Comparison of ENCODE assay signal across 13 cellular contexts in genomic region chr1:160548960-160549664, GRCh38. TPM values are rescaled to one million over a fixed set of nuclear protein-coding genes. Genes with fewer than 3 reads are reported as not detected.
DNase-seq lines count a peak whose midpoint lies in the region; ATAC-seq and FAIRE-seq lines count a peak whose summit lies in the region.
"Had no signal": no experiment of that assay in that cellular context is flagged by ENCODE, and none has a peak within 500 bp of the region (broad histone marks: within the 10 kb centered on the region; RNA-seq: fewer than 3 reads in every experiment).

No MANE protein-coding gene starts in this region.

- H2AK5ac ChIP-seq in mesenchymal stem cell (ENCODE audit: low read length, severe bottlenecking): no peak overlapping the region

- peak; percentile 59 for ATAC-seq in GM21717 (IDR thresholded peaks at IDR 0.05; ENCODE audit: unreplicated experiment)
- ATAC-seq in memory B cell (ENCODE audit: low read depth): peak; percentile 91
- ATAC-seq: body of pancreas had no signal

- no peak overlapping the region for H2BK5ac ChIP-seq in mesenchymal stem cell (ENCODE audit: low read depth, low read length, poor library complexity, severe bottlenecking)

- peak overlapping the region; percentile 88 for H3K27ac Mint-ChIP-seq in memory B cell
- H3K27ac Mint-ChIP-seq: mesothelial cell of epicardium had no signal

- H3K79me1 ChIP-seq in mesenchymal stem cell (replicated peaks; ENCODE audit: low read length, poor library complexity, severe bottlenecking): no peaks in the 10 kb centered on the region

- no peaks in the 10 kb centered on the region for H3K27me3 Mint-ChIP-seq in memory B cell

- no peak overlapping the region for H4K8ac ChIP-seq in mesenchymal stem cell (ENCODE audit: low read length)

- no peak overlapping the region for H3K14ac ChIP-seq in mesenchymal stem cell (ENCODE audit: low read length in 2 of 2)

- H2AFZ ChIP-seq in mesenchymal stem cell (ENCODE audit: low read depth, low read length): no peak overlapping the region

- no peaks in the 10 kb centered on the region for H3K9me3 Mint-ChIP-seq in memory B cell
- H3K9me3 Mint-ChIP-seq: mesothelial cell of epicardium had no signal

- no peak overlapping the region for H3K27ac ChIP-seq in mesenchymal stem cell (ENCODE audit: low read length, poor library complexity, severe bottlenecking)
- H3K27ac ChIP-seq: body of pancreas had no signal

- H2BK15ac ChIP-seq in mesenchymal stem cell (ENCODE audit: low read depth, poor library complexity, severe bottlenecking): no peak overlapping the region

- H3K9me3 ChIP-seq in mesenchymal stem cell (ENCODE audit: control insufficient read depth, low read length): no peaks in the 10 kb centered on the region
- H3K9me3 ChIP-seq: body of pancreas had no signal

- H2BK120ac ChIP-seq in mesenchymal stem cell (ENCODE audit: low read depth, low read length): no peak overlapping the region

- peaks cover 66% of the 10 kb centered on the region for H3K4me1 Mint-ChIP-seq in memory B cell

- no peak overlapping the region for H3K9ac ChIP-seq in mesenchymal stem cell (ENCODE audit: low read length)

- no peak overlapping the region for H3K4ac ChIP-seq in mesenchymal stem cell (ENCODE audit: low read depth in 1 of 2, low read length in 2 of 2)

- H3K4me2 ChIP-seq in mesenchymal stem cell (ENCODE audit: low read length, poor library complexity, severe bottlenecking): no peak overlapping the region

- H3K36me3 ChIP-seq in mesenchymal stem cell (ENCODE audit: control insufficient read depth in 1 of 2, insufficient read depth in 2 of 2, low read depth in 1 of 2, low read length in 2 of 2): no peaks in the 10 kb centered on the region

- no peaks in the 10 kb centered on the region for H3K27me3 ChIP-seq in mesenchymal stem cell (ENCODE audit: control insufficient read depth in 1 of 2, insufficient read depth in 1 of 2, low read length in 2 of 2)
- H3K27me3 ChIP-seq: body of pancreas had no signal

- WGBS in mesenchymal stem cell: 72% methylated on average over 5 of the region's 5 CpGs

- FAIRE-seq in GM18507 (lab: Jason Lieb, UNC): peak; percentile 97
- FAIRE-seq: frontal cortex had no signal

- peaks cover 1% of the 10 kb centered on the region for H3K4me1 ChIP-seq in mesenchymal stem cell (ENCODE audit: control insufficient read depth, insufficient read depth, low read depth, low read length)

- H3K4me3 ChIP-seq in mesenchymal stem cell (ENCODE audit: insufficient read depth in 1 of 2, low read depth in 1 of 2, low read length in 2 of 2): no peak overlapping the region
- H3K4me3 ChIP-seq: body of pancreas had no signal

- peak overlapping the region; percentile 62 for H3K4me3 Mint-ChIP-seq in memory B cell
- H3K4me3 Mint-ChIP-seq: mesothelial cell of epicardium had no signal

- no peak overlapping the region for H3K18ac ChIP-seq in mesenchymal stem cell (ENCODE audit: low read depth in 1 of 2, low read length in 2 of 2)

- no peak overlapping the region for H3K23ac ChIP-seq in mesenchymal stem cell (ENCODE audit: low read length in 2 of 2)

- H3K36me3 Mint-ChIP-seq in memory B cell: peaks cover 22% of the 10 kb centered on the region
- H3K36me3 Mint-ChIP-seq: mesothelial cell of epicardium had no signal

- peak; percentile 29 for DNase-seq in GM18507 (ENCODE audit: extremely low spot score, insufficient read length, low read depth)
- peak; percentile 100 for DNase-seq in NCI-H1694 treated with DMSO at 0.1 percent for 48 hours (lab: John Stamatoyannopoulos, UW)
- peak; percentile 35 to 39 for DNase-seq in memory B cell (ENCODE audit: low spot score in 2 of 2)
- no peak for DNase-seq in activated CD8-positive, alpha-beta memory T cell treated with anti-CD3 and anti-CD28 coated beads, Interleukin-2, amount 50 U/mL, for 4 hours
- no peak for DNase-seq in mesenchymal stem cell
- DNase-seq in stimulated activated CD4-positive, alpha-beta T cell treated with anti-CD3 and anti-CD28 coated beads, Interleukin-2, amount 100 ng/mL, for 24 hours: no peak
- no peak for DNase-seq in COR-L47 (lab: John Stamatoyannopoulos, UW)
- DNase-seq: activated CD4-positive, alpha-beta T cell treated with anti-CD3 and anti-CD28 coated beads for 1 hour; NCI-H69 had no signal

- no peak overlapping the region for H2BK12ac ChIP-seq in mesenchymal stem cell (ENCODE audit: low read length in 2 of 2)

- no peak overlapping the region for H4K91ac ChIP-seq in mesenchymal stem cell (ENCODE audit: low read length)

RNA-seq across cellular contexts. Expression of gene SLAMF6, which starts 26.1 kb away (rescaled TPM):
- polyA plus RNA-seq in mesenchymal stem cell (2013, experiment 1 of 2): not detected
- polyA plus RNA-seq in mesenchymal stem cell (2013, experiment 2 of 2): not detected

RNA-seq across cellular contexts. Expression of gene CD84, which starts 30.2 kb away (rescaled TPM):
- polyA plus RNA-seq in mesenchymal stem cell (2013, experiment 1 of 2): not detected
- polyA plus RNA-seq in mesenchymal stem cell (2013, experiment 2 of 2): not detected

Comparison
In these comparisons a context has a peak if more than half of its experiments do, and no peak if none do; other contexts are left out.
1. DNase-seq: peak in GM18507 (single experiment), NCI-H1694 treated with DMSO at 0.1 percent for 48 hours (single experiment) and memory B cell (2 of 2); none in activated CD8-positive, alpha-beta memory T cell treated with anti-CD3 and anti-CD28 coated beads, Interleukin-2, amount 50 U/mL, for 4 hours (single experiment), mesenchymal stem cell (single experiment), stimulated activated CD4-positive, alpha-beta T cell treated with anti-CD3 and anti-CD28 coated beads, Interleukin-2, amount 100 ng/mL, for 24 hours (0 of 2) and COR-L47 (single experiment).